ENCODE assay signal across 17 cellular contexts in the genomic region with DNA sequence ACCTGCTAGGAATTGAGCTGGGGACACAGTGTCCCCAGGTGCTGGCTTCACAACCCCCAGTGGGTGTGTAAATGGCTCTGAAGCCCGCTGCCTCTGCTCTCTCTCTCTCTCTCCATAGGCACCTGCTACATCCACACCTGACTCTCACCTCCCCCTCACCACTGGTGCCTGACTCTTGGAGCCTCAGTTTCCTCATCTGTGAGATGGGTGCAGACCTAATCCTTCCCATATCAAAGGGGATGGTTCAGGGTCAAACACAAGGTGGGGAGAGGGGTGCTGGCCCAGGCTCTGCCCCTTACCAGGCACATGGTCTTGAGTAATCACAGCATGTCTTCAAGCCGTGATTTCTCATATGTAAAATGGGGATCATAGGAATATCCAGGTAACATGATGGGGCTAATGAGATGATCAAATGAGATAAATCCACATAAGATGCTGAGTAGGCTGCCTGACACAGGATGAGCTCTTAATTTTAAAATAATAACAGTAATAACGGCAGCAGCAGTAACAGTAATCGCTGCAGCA.
"Had no signal": no experiment of that assay in that cellular context is flagged by ENCODE, and none has a peak within 500 bp of the region (broad histone marks: within the 10 kb centered on the region; RNA-seq: fewer than 3 reads in every experiment).

No MANE protein-coding gene starts in this region.

- H3K27me3 ChIP-seq: ascending aorta, sigmoid colon, upper lobe of left lung had no signal

- H3K36me3 ChIP-seq: ascending aorta, esophagus squamous epithelium, sigmoid colon, thoracic aorta, upper lobe of left lung had no signal

- H3K27ac Mint-ChIP-seq: activated CD4-positive, alpha-beta memory T cell treated with anti-CD3 and anti-CD28 coated beads, Interleukin-2, amount 10 ng/mL, durations not matched to agents 7 days and 5 days; activated naive CD4-positive, alpha-beta T cell treated with anti-CD3 and anti-CD28 coated beads for 36 hours; activated T-cell treated with anti-CD3 and anti-CD28 coated beads, Interleukin-2, amount 50 U/mL, for 24 hours; activated T-helper 2 cell treated with anti-CD3 and anti-CD28 coated beads, Interferon-gamma antibody, Interleukin-2, Interleukin-4, amounts not matched to agents 10 μg/mL and 5 μg/mL and 100 μg/mL, durations not matched to agents 14 hours and 24 hours and 36 hours; stimulated activated memory B cell treated with anti-CD40 and anti-IgM and Interleukin-4, amounts not matched to agents 10 μg/mL and 1 μg/mL and 100 μg/mL, for 72 hours had no signal

- H3K27ac ChIP-seq: ascending aorta, esophagus squamous epithelium, sigmoid colon, thoracic aorta had no signal

- ATAC-seq: stimulated activated memory B cell treated with anti-CD40 and anti-IgM and Interleukin-4, amounts not matched to agents 10 μg/mL and 1 μg/mL and 100 μg/mL, for 72 hours had no signal

- H3K9me3 Mint-ChIP-seq: activated CD4-positive, alpha-beta memory T cell treated with anti-CD3 and anti-CD28 coated beads, Interleukin-2, amount 10 ng/mL, durations not matched to agents 7 days and 5 days; activated naive CD4-positive, alpha-beta T cell treated with anti-CD3 and anti-CD28 coated beads for 36 hours; activated T-cell treated with anti-CD3 and anti-CD28 coated beads, Interleukin-2, amount 50 U/mL, for 24 hours; activated T-helper 2 cell treated with anti-CD3 and anti-CD28 coated beads, Interferon-gamma antibody, Interleukin-2, Interleukin-4, amounts not matched to agents 10 μg/mL and 5 μg/mL and 100 μg/mL, durations not matched to agents 14 hours and 24 hours and 36 hours; naive B cell; stimulated activated memory B cell treated with anti-CD40 and anti-IgM and Interleukin-4, amounts not matched to agents 10 μg/mL and 1 μg/mL and 100 μg/mL, for 72 hours had no signal

- H3K27me3 Mint-ChIP-seq: activated CD4-positive, alpha-beta memory T cell treated with anti-CD3 and anti-CD28 coated beads, Interleukin-2, amount 10 ng/mL, durations not matched to agents 7 days and 5 days; activated T-cell treated with anti-CD3 and anti-CD28 coated beads, Interleukin-2, amount 50 U/mL, for 24 hours; stimulated activated memory B cell treated with anti-CD40 and anti-IgM and Interleukin-4, amounts not matched to agents 10 μg/mL and 1 μg/mL and 100 μg/mL, for 72 hours had no signal

- H3K9me3 ChIP-seq: ascending aorta, esophagus squamous epithelium, mucosa of descending colon, sigmoid colon, thoracic aorta, upper lobe of left lung had no signal

- H3K36me3 Mint-ChIP-seq: naive B cell had no signal

- H3K4me3 Mint-ChIP-seq: activated CD4-positive, alpha-beta memory T cell treated with anti-CD3 and anti-CD28 coated beads, Interleukin-2, amount 10 ng/mL, durations not matched to agents 7 days and 5 days; activated naive CD4-positive, alpha-beta T cell treated with anti-CD3 and anti-CD28 coated beads for 36 hours; activated T-cell treated with anti-CD3 and anti-CD28 coated beads, Interleukin-2, amount 50 U/mL, for 24 hours; stimulated activated memory B cell treated with anti-CD40 and anti-IgM and Interleukin-4, amounts not matched to agents 10 μg/mL and 1 μg/mL and 100 μg/mL, for 72 hours had no signal

- DNase-seq: activated CD4-positive, alpha-beta memory T cell treated with anti-CD3 and anti-CD28 coated beads, Interleukin-2, amount 10 ng/mL, durations not matched to agents 7 days and 5 days; activated CD4-positive, alpha-beta T cell treated with anti-CD3 and anti-CD28 coated beads for 48 hours; activated CD4-positive, CD25-positive, alpha-beta regulatory T cell; activated naive CD4-positive, alpha-beta T cell treated with anti-CD3 and anti-CD28 coated beads for 36 hours; activated T-cell treated with anti-CD3 and anti-CD28 coated beads, Interleukin-2, amount 50 U/mL, for 24 hours; effector memory CD4-positive, alpha-beta T cell; esophagus squamous epithelium; mesenchymal stem cell; mucosa of descending colon; naive B cell; sigmoid colon; stimulated activated CD4-positive, alpha-beta T cell treated with anti-CD3 and anti-CD28 coated beads, Interleukin-4, amount 100 ng/mL, for 24 hours; upper lobe of left lung had no signal

- H3K4me3 ChIP-seq: ascending aorta, esophagus squamous epithelium, mucosa of descending colon, sigmoid colon, thoracic aorta, upper lobe of left lung had no signal

- H3K4me1 ChIP-seq: ascending aorta, sigmoid colon had no signal
